Comparison of ENCODE assay signal across 26 cellular contexts in genomic region chr10:74453151-74453550, GRCh38.
DNase-seq lines count a peak whose midpoint lies in the region; FAIRE-seq and TF ChIP-seq lines count a peak whose summit lies in the region.
"Had no signal": no experiment of that assay in that cellular context is flagged by ENCODE, and none has a peak within 500 bp of the region (broad histone marks: within the 10 kb centered on the region; RNA-seq: fewer than 3 reads in every experiment).

No MANE protein-coding gene starts in this region.

- H3K9me3 ChIP-seq in uterus, result no peaks in the 10 kb centered on the region
- H3K9me3 ChIP-seq: esophagus squamous epithelium, ovary had no signal

- TF ChIP-seq POLR2A in uterus (IDR thresholded peaks at IDR 0.05) (no peak), GM12891 (IDR thresholded peaks at IDR 0.05; ENCODE audit: low read depth, low read length) (no peak)

- H3K9me3 Mint-ChIP-seq in HFFc6, result peaks cover 5% of the 10 kb centered on the region; the same call in 1 of the 2 replicates

- no peaks in the 10 kb centered on the region for H3K36me3 ChIP-seq in uterus
- H3K36me3 ChIP-seq: ovary had no signal

- no peaks in the 10 kb centered on the region for H3K27me3 Mint-ChIP-seq in HFFc6 (ENCODE audit: insufficient read depth)
- H3K27me3 Mint-ChIP-seq: activated CD4-positive, alpha-beta T cell treated with anti-CD3 and anti-CD28 coated beads for 36 hours had no signal

- intact Hi-C loops in uterus (cut with DNase I; ENCODE audit: low total_unique reads), result no loop called here

- no peak overlapping the region for H3K4me3 ChIP-seq in uterus
- H3K4me3 ChIP-seq: esophagus squamous epithelium, GM12878, ovary had no signal

- no peak for TF ChIP-seq CTCF in HFFc6 (IDR thresholded peaks at IDR 0.05)
- TF ChIP-seq CTCF in uterus (IDR thresholded peaks at IDR 0.05), result no peak

- H3K4me1 ChIP-seq in uterus, result no peaks in the 10 kb centered on the region
- H3K4me1 ChIP-seq: esophagus squamous epithelium had no signal

- FAIRE-seq in GM12891 (lab: Jason Lieb, UNC), result no peak
- FAIRE-seq: GM12878 had no signal

- H3K36me3 Mint-ChIP-seq in HFFc6 (ENCODE audit: low read depth), result peaks cover 27% of the 10 kb centered on the region

- H3K27ac ChIP-seq in uterus, result no peak overlapping the region
- H3K27ac ChIP-seq: esophagus squamous epithelium, HL-60, ovary had no signal

- no peaks in the 10 kb centered on the region for H3K27me3 ChIP-seq in uterus
- H3K27me3 ChIP-seq: esophagus squamous epithelium, ovary had no signal

- DNase-seq in COR-L47 (lab: John Stamatoyannopoulos, UW) (peak; percentile 71), HFFc6 (no peak), NCI-H446 treated with DMSO at 0.1 percent for 48 hours (lab: John Stamatoyannopoulos, UW) (peak; percentile 27), foreskin melanocyte (peak; percentile 36), uterus (no peak), GM12891 (ENCODE audit: insufficient read length, low spot score) (no peak)
- no peak for DNase-seq in activated T-cell treated with anti-CD3 and anti-CD28 coated beads, Interleukin-2, amount 50 U/mL, for 48 hours
- DNase-seq: activated CD4-positive, alpha-beta T cell treated with anti-CD3 and anti-CD28 coated beads for 36 hours; activated CD8-positive, alpha-beta T cell treated with anti-CD3 and anti-CD28 coated beads, Interleukin-2, amount 10 ng/mL, durations not matched to agents 7 days and 5 days; activated gamma-delta T cell; caudate nucleus; cortex of kidney; EL; esophagus squamous epithelium; Karpas-422; MV-4-11; NCI-H345; nephron progenitor cell; ovary; Right ventricle myocardium superior; stimulated activated CD4-positive, alpha-beta T cell treated with anti-CD3 and anti-CD28 coated beads, Interleukin-2, amount 100 ng/mL, for 48 hours; trophoblast cell had no signal

- 0 out of 2 replicates have a peak, but pooled peaks cover 6% of the 10 kb centered on the region for H3K4me1 Mint-ChIP-seq in HFFc6 (ENCODE audit: low read depth)
- H3K4me1 Mint-ChIP-seq: CD14-positive monocyte had no signal

- no peak overlapping the region for H3K4me3 Mint-ChIP-seq in HFFc6
- H3K4me3 Mint-ChIP-seq: activated CD4-positive, alpha-beta T cell treated with anti-CD3 and anti-CD28 coated beads for 36 hours; activated CD8-positive, alpha-beta T cell treated with anti-CD3 and anti-CD28 coated beads, Interleukin-2, amount 10 ng/mL, durations not matched to agents 7 days and 5 days; CD14-positive monocyte; nephron progenitor cell; T-helper 2 cell treated with Interferon-gamma antibody and Interleukin-4, amounts not matched to agents 5 μg/mL and 100 μg/mL, for 36 hours had no signal

- H3K27ac Mint-ChIP-seq in HFFc6, result peak overlapping the region; percentile 2; the same call in 1 of the 2 replicates
- H3K27ac Mint-ChIP-seq: activated CD4-positive, alpha-beta T cell treated with anti-CD3 and anti-CD28 coated beads for 36 hours; activated CD8-positive, alpha-beta T cell treated with anti-CD3 and anti-CD28 coated beads, Interleukin-2, amount 10 ng/mL, durations not matched to agents 7 days and 5 days; CD14-positive monocyte; nephron progenitor cell; T-helper 2 cell treated with Interferon-gamma antibody and Interleukin-4, amounts not matched to agents 5 μg/mL and 100 μg/mL, for 36 hours had no signal

TF ChIP-seq in GM12891, 5 proteins besides CTCF, POLR2A, EP300 and RAD21:
- TF ChIP-seq TAF1 (IDR thresholded peaks at IDR 0.05; ENCODE audit: low read depth, low read length), result no peak
- TF ChIP-seq PAX5 (IDR thresholded peaks at IDR 0.05; ENCODE audit: insufficient read depth, low read length, severe bottlenecking), result no peak
- TF ChIP-seq POU2F2 (IDR thresholded peaks at IDR 0.05; ENCODE audit: low read depth, low read length), result no peak
- no peak for TF ChIP-seq POLR2AphosphoS5 (IDR thresholded peaks at IDR 0.05; ENCODE audit: low read depth, low read length)
- TF ChIP-seq SPI1 (IDR thresholded peaks at IDR 0.05; ENCODE audit: low read depth, low read length), result no peak

Comparison
In these comparisons a context has a peak if more than half of its experiments do, and no peak if none do; other contexts are left out.
1. DNase-seq: peak in COR-L47 (single experiment), NCI-H446 treated with DMSO at 0.1 percent for 48 hours (single experiment) and foreskin melanocyte (single experiment); none in HFFc6 (single experiment), uterus (0 of 2), GM12891 (single experiment) and activated T-cell treated with anti-CD3 and anti-CD28 coated beads, Interleukin-2, amount 50 U/mL, for 48 hours (0 of 2).